Comparison of ENCODE assay signal across 21 cellular contexts in genomic region chr16:50833929-50834328, GRCh38.
"Had no signal": no experiment of that assay in that cellular context is flagged by ENCODE, and none has a peak within 500 bp of the region (broad histone marks: within the 10 kb centered on the region; RNA-seq: fewer than 3 reads in every experiment).

No MANE protein-coding gene starts in this region.

- DNase-seq: activated CD4-positive, alpha-beta T cell treated with anti-CD3 and anti-CD28 coated beads, Interleukin-2, amount 10 ng/mL, durations not matched to agents 24 days and 14 days; activated CD4-positive, alpha-beta T cell treated with anti-CD3 and anti-CD28 coated beads, Interleukin-2, amount 50 U/mL, for 48 hours; activated CD4-positive, CD25-positive, alpha-beta regulatory T cell treated with anti-CD3 and anti-CD28 coated beads, Interleukin-2, amount 50 U/mL, for 72 hours; activated gamma-delta T cell; activated naive CD4-positive, alpha-beta T cell treated with anti-CD3 and anti-CD28 coated beads for 36 hours; activated T-cell treated with anti-CD3 and anti-CD28 coated beads for 4 hours; activated T-cell treated with anti-CD3 and anti-CD28 coated beads, Interleukin-2, amount 50 U/mL, for 48 hours; amygdala; brain microvascular endothelial cell; Karpas-422; MM.1S; NCI-H1105 treated with DMSO at 0.1 percent for 48 hours; NCI-H146; NCI-H187 treated with DMSO at 0.1 percent for 48 hours; NCI-H2081 treated with DMSO at 0.1 percent for 48 hours; NCI-H446; NCI-H524; SHP77 treated with DMSO at 0.1 percent for 48 hours had no signal

- ATAC-seq: activated T-helper 17 cell treated with anti-CD3 and anti-CD28 coated beads, Interleukin-2, amount 50 U/mL, for 72 hours; K562; WTC11 had no signal

- H3K27ac ChIP-seq: brain microvascular endothelial cell had no signal

- H3K4me3 ChIP-seq: K562 had no signal
